Comparison of ENCODE assay signal across 12 cellular contexts in genomic region chr3:138381413-138381901, GRCh38. TPM values are rescaled to one million over a fixed set of nuclear protein-coding genes. Genes with fewer than 3 reads are reported as not detected.
DNase-seq lines count a peak whose midpoint lies in the region; ATAC-seq and TF ChIP-seq lines count a peak whose summit lies in the region.
"Had no signal": no experiment of that assay in that cellular context is flagged by ENCODE, and none has a peak within 500 bp of the region (broad histone marks: within the 10 kb centered on the region; RNA-seq: fewer than 3 reads in every experiment).

No MANE protein-coding gene starts in this region.

- in situ Hi-C loops in GM13976 (cut with MboI; ENCODE audit: low sequenced_read_pairs, unreplicated experiment) = no loop called here

- peak; percentile 56 for DNase-seq in EH (ENCODE audit: low read depth)
- DNase-seq in cerebellar cortex (ENCODE audit: low spot score) = peak; percentile 42
- DNase-seq in inferior parietal cortex (ENCODE audit: extremely low spot score) = peak; percentile 80
- peak; percentile 30 for DNase-seq in renal cortical epithelial cell (ENCODE audit: low read depth)
- DNase-seq in effector CD4-positive, alpha-beta T cell = no peak
- no peak for DNase-seq in GM13976 (ENCODE audit: low spot score)
- DNase-seq in SKM-1 (lab: John Stamatoyannopoulos, UW; ENCODE audit: unreplicated experiment) = no peak
- DNase-seq: CD4-positive, alpha-beta T cell; NCI-H526 treated with DMSO at 0.1 percent for 48 hours had no signal

- TF ChIP-seq CTCF in GM13976 (IDR thresholded peaks at IDR 0.05; ENCODE audit: borderline replicate concordance, control extremely low read depth, extremely low read depth, insufficient read depth, missing control alignments) = no peak

- ATAC-seq in HG03025 (IDR thresholded peaks at IDR 0.05; ENCODE audit: low FRiP score, unreplicated experiment) = no peak
- ATAC-seq: activated naive CD4-positive, alpha-beta T cell treated with anti-CD3 and anti-CD28 coated beads, Interleukin-2, amount 50 U/mL, for 72 hours; K562 had no signal

RNA-seq across cellular contexts. Expression of gene MRAS, which starts 33.1 kb away (rescaled TPM):
- 28.5 and 91.3 TPM in 2 replicates for total RNA-seq in renal cortical epithelial cell

RNA-seq across cellular contexts. Expression of gene NME9, which starts 51.8 kb away (rescaled TPM):
- 1.0 TPM in 1 of 2 replicates, not detected in the other for total RNA-seq in renal cortical epithelial cell
- total RNA-seq: K562 had no signal

RNA-seq across cellular contexts. Expression of gene ESYT3, which starts 53.0 kb away (rescaled TPM):
- total RNA-seq in renal cortical epithelial cell = 1.2 and 2.3 TPM in 2 replicates
- total RNA-seq: K562 had no signal

Comparison
In these comparisons a context has a peak if more than half of its experiments do, and no peak if none do; other contexts are left out.
1. DNase-seq: peak in EH (single experiment), cerebellar cortex (single experiment), inferior parietal cortex (single experiment) and renal cortical epithelial cell (single experiment); none in effector CD4-positive, alpha-beta T cell (single experiment), GM13976 (single experiment) and SKM-1 (single experiment).